ENCODE assay signal across 8 cellular contexts in the genomic region with DNA sequence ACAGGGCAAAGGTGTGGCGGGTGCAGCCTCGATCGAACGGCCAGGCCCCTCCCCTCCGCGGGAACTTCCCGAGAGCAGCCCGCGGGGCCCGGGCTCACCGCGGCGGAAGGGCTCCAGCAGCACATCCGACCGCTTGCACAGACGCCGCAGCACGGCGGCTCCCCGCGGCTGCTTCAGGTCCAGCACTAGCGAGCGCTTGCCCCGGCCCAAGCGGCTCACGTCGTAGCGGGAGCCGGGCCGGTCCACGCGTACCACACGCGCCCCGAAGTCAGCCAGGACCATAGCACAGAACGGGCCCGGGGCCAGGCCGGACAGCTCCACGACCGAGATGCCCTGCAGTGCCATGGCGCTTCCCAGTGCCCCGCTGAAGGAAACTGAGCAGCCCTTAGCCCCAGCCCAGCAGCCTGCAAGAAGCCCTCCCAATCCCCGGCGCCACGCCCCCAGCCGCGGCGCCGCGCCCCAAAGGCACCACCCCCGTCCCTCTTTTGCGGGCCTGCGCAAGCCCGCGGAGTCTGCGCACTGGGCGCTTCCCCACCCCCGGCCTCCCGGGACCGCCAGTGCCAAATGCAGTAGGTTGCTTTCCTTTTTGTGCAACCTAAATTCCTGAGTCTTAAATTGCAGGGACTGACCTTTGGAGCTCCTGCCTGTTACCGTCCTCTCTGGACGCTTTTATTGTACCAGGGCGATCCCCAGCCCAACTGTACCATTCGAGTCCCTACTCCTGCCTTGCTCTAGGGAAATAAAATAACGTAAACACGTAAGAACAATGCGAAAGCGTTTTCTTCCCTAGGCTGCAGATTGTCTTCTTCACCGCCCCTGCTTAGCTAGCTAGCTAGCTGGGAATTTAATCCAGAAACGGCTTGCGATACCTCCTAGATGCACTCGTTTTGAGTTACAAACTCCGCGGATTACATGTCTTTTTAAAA. TPM values are rescaled to one million over a fixed set of nuclear protein-coding genes. Genes with fewer than 3 reads are reported as not detected.
DNase-seq lines count a peak whose midpoint lies in the region; ATAC-seq lines count a peak whose summit lies in the region.

Gene AMACR (minus strand): TSS at position 376 of the 926 bp plus-strand sequence. CDS start 31 bp downstream, at position 345.

- H3K4me1 Mint-ChIP-seq in activated T-helper 17 cell treated with anti-CD3 and anti-CD28 coated beads, Interleukin-2, amount 50 U/mL, for 72 hours = peaks cover 26% of the 10 kb centered on the region
- H3K4me1 Mint-ChIP-seq in natural killer cell treated with Interleukin-12 subunit alpha and Interleukin-12 subunit beta and Interleukin-15 and Interleukin-18, amount 100 ng/mL, for 72 hours (ENCODE audit: low read depth in 2 of 2) = peaks cover 15 to 33% of the 10 kb centered on the region in 2 donors

- peak; percentile 90 for ATAC-seq in activated T-helper 17 cell treated with anti-CD3 and anti-CD28 coated beads, Interleukin-2, amount 50 U/mL, for 72 hours (replicated peaks)
- ATAC-seq in natural killer cell treated with Interleukin-12 subunit alpha and Interleukin-12 subunit beta and Interleukin-15 and Interleukin-18, amount 100 ng/mL, for 72 hours = peak; percentile 95 to 97

- H3K4me3 Mint-ChIP-seq in activated T-helper 17 cell treated with anti-CD3 and anti-CD28 coated beads, Interleukin-2, amount 50 U/mL, for 72 hours = peak within 1 kb of the TSS; percentile 83
- H3K4me3 Mint-ChIP-seq in natural killer cell treated with Interleukin-12 subunit alpha and Interleukin-12 subunit beta and Interleukin-15 and Interleukin-18, amount 100 ng/mL, for 72 hours = peak within 1 kb of the TSS; percentile 97

- H3K9me3 Mint-ChIP-seq in activated T-helper 17 cell treated with anti-CD3 and anti-CD28 coated beads, Interleukin-2, amount 50 U/mL, for 72 hours = no peaks in the 10 kb centered on the region
- no peaks in the 10 kb centered on the region for H3K9me3 Mint-ChIP-seq in natural killer cell treated with Interleukin-12 subunit alpha and Interleukin-12 subunit beta and Interleukin-15 and Interleukin-18, amount 100 ng/mL, for 72 hours

- H3K36me3 Mint-ChIP-seq in activated T-helper 17 cell treated with anti-CD3 and anti-CD28 coated beads, Interleukin-2, amount 50 U/mL, for 72 hours (ENCODE audit: low read depth) = peaks cover 22% of the 10 kb centered on the region
- peaks cover 15% of the 10 kb centered on the region for H3K36me3 Mint-ChIP-seq in natural killer cell treated with Interleukin-12 subunit alpha and Interleukin-12 subunit beta and Interleukin-15 and Interleukin-18, amount 100 ng/mL, for 72 hours

- H3K27me3 Mint-ChIP-seq in activated T-helper 17 cell treated with anti-CD3 and anti-CD28 coated beads, Interleukin-2, amount 50 U/mL, for 72 hours = no peaks in the 10 kb centered on the region
- no peaks in the 10 kb centered on the region for H3K27me3 Mint-ChIP-seq in natural killer cell treated with Interleukin-12 subunit alpha and Interleukin-12 subunit beta and Interleukin-15 and Interleukin-18, amount 100 ng/mL, for 72 hours

- peak; percentile 96 for DNase-seq in EL
- DNase-seq in GOT3 (lab: John Stamatoyannopoulos, UW) = peak; percentile 73
- peak; percentile 91 for DNase-seq in LHCN-M2 (ENCODE audit: low read depth)
- peak; percentile 90 for DNase-seq in RPMI7951 (ENCODE audit: low read depth)
- peak; percentile 87 for DNase-seq in fibroblast of peridontal ligament (ENCODE audit: extremely low read depth)
- peak; percentile 95 for DNase-seq in natural killer cell treated with Interleukin-12 subunit alpha and Interleukin-12 subunit beta and Interleukin-15 and Interleukin-18, amount 100 ng/mL, for 72 hours (ENCODE audit: low spot score)
- peak; percentile 86 for DNase-seq in stimulated activated naive CD4-positive, alpha-beta T cell treated with Interleukin-2 at 50 U/mL for 16 hours (lab: John Stamatoyannopoulos, UW)

- peak within 1 kb of the TSS; percentile 94 for H3K27ac Mint-ChIP-seq in activated T-helper 17 cell treated with anti-CD3 and anti-CD28 coated beads, Interleukin-2, amount 50 U/mL, for 72 hours
- peak within 1 kb of the TSS; percentile 85 to 94 for H3K27ac Mint-ChIP-seq in natural killer cell treated with Interleukin-12 subunit alpha and Interleukin-12 subunit beta and Interleukin-15 and Interleukin-18, amount 100 ng/mL, for 72 hours

RNA-seq across cellular contexts. Expression of gene AMACR, which starts in this region (rescaled TPM):
- total RNA-seq in LHCN-M2 (2014; rRNA removed) = 18.3 and 21.0 TPM in 2 replicates
- 11.1 TPM for polyA plus RNA-seq in LHCN-M2 (2012)
- 8.2 and 12.6 TPM in 2 replicates for total RNA-seq in RPMI7951 (2014; rRNA removed; shearing (Covaris generic))
- total RNA-seq in activated T-helper 17 cell treated with anti-CD3 and anti-CD28 coated beads, Interleukin-2, amount 50 U/mL, for 72 hours = 1 to 10 TPM; 5.4 to 6.6 TPM
- 1 to 10 TPM; 5.1 to 5.8 TPM for total RNA-seq in natural killer cell treated with Interleukin-12 subunit alpha and Interleukin-12 subunit beta and Interleukin-15 and Interleukin-18, amount 100 ng/mL, for 72 hours

Comparison
In these comparisons a context has a peak if more than half of its experiments do, and no peak if none do; other contexts are left out.
1. Peak in every context shown above with its lines: DNase-seq and ATAC-seq.